Comparison of ENCODE assay signal across 1 cellular context in genomic region chr6:53064255-53064654, GRCh38.
A peak's percentile ranks its signal among the peaks of the same experiment; 100 is the strongest.
TF ChIP-seq lines count a peak whose summit lies in the region.

No MANE protein-coding gene starts in this region.

TF ChIP-seq in HepG2, 621 proteins besides CTCF, POLR2A, EP300 and RAD21:
- 0 out of 2 replicates have a peak, but pooled peaks have one; percentile 16 for TF ChIP-seq PBX3 (CRISPR knock-in tag; IDR thresholded peaks at IDR 0.05; ENCODE audit: borderline replicate concordance)
- 0 out of 2 replicates have a peak, but pooled peaks have one; percentile 47 for TF ChIP-seq ZFAT (CRISPR knock-in tag; conservative IDR thresholded peaks at IDR 0.05)
- TF ChIP-seq THAP9 (CRISPR knock-in tag; IDR thresholded peaks at IDR 0.05; ENCODE audit: borderline replicate concordance), result 0 out of 2 replicates have a peak, but pooled peaks have one; percentile 5
- TF ChIP-seq, protein P1, sequence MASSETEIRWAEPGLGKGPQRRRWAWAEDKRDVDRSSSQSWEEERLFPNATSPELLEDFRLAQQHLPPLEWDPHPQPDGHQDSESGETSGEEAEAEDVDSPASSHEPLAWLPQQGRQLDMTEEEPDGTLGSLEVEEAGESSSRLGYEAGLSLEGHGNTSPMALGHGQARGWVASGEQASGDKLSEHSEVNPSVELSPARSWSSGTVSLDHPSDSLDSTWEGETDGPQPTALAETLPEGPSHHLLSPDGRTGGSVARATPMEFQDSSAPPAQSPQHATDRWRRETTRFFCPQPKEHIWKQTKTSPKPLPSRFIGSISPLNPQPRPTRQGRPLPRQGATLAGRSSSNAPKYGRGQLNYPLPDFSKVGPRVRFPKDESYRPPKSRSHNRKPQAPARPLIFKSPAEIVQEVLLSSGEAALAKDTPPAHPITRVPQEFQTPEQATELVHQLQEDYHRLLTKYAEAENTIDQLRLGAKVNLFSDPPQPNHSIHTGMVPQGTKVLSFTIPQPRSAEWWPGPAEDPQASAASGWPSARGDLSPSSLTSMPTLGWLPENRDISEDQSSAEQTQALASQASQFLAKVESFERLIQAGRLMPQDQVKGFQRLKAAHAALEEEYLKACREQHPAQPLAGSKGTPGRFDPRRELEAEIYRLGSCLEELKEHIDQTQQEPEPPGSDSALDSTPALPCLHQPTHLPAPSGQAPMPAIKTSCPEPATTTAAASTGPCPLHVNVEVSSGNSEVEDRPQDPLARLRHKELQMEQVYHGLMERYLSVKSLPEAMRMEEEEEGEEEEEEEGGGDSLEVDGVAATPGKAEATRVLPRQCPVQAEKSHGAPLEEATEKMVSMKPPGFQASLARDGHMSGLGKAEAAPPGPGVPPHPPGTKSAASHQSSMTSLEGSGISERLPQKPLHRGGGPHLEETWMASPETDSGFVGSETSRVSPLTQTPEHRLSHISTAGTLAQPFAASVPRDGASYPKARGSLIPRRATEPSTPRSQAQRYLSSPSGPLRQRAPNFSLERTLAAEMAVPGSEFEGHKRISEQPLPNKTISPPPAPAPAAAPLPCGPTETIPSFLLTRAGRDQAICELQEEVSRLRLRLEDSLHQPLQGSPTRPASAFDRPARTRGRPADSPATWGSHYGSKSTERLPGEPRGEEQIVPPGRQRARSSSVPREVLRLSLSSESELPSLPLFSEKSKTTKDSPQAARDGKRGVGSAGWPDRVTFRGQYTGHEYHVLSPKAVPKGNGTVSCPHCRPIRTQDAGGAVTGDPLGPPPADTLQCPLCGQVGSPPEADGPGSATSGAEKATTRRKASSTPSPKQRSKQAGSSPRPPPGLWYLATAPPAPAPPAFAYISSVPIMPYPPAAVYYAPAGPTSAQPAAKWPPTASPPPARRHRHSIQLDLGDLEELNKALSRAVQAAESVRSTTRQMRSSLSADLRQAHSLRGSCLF (CRISPR knock-in tag; IDR thresholded peaks at IDR 0.05; ENCODE audit: borderline replicate concordance), result 0 out of 2 replicates have a peak, but pooled peaks have one; percentile 70
- 0 out of 2 replicates have a peak, but pooled peaks have one; percentile 15 for TF ChIP-seq ZNF232 (CRISPR knock-in tag; IDR thresholded peaks at IDR 0.05; ENCODE audit: borderline replicate concordance)
- 0 out of 2 replicates have a peak, but pooled peaks have one; percentile 2 for TF ChIP-seq HOXD1 (CRISPR knock-in tag; IDR thresholded peaks at IDR 0.05)
TF ChIP-seq in HepG2: peak in this region for 6; not testable (repeated sequence) for 615.
